ENCODE assay signal across 8 cellular contexts in genomic region chr12:10140001-10140400, GRCh38. TPM values are rescaled to one million over a fixed set of nuclear protein-coding genes. Genes with fewer than 3 reads are reported as not detected.
DNase-seq lines count a peak whose midpoint lies in the region; ATAC-seq and TF ChIP-seq lines count a peak whose summit lies in the region.

No MANE protein-coding gene starts in this region.

- no peaks in the 10 kb centered on the region for H3K9me3 ChIP-seq in RWPE2 (ENCODE audit: severe bottlenecking)
- H3K9me3 ChIP-seq in ascending aorta: no peaks in the 10 kb centered on the region

- H3K4me3 ChIP-seq in RWPE2 (ENCODE audit: severe bottlenecking): no peak overlapping the region
- no peak overlapping the region for H3K4me3 ChIP-seq in ascending aorta

- intact Hi-C loops in ascending aorta (cut with DNase I): loop anchor here (5.0 kb wide), 1 partner anchor 388 kb away; no protein-coding TSS in a partner anchor

- H3K27ac ChIP-seq in RWPE2 (ENCODE audit: poor library complexity, severe bottlenecking): no peak overlapping the region
- no peak overlapping the region for H3K27ac ChIP-seq in ascending aorta

- TF ChIP-seq CTCF in RWPE2 (IDR thresholded peaks at IDR 0.05; ENCODE audit: poor library complexity, severe bottlenecking): peak; percentile 54
- TF ChIP-seq CTCF in ascending aorta (IDR thresholded peaks at IDR 0.05): peak; percentile 13 to 40 (median 22)

- H3K4me1 ChIP-seq in RWPE2 (ENCODE audit: insufficient read depth, poor library complexity, severe bottlenecking): no peaks in the 10 kb centered on the region
- no peaks in the 10 kb centered on the region for H3K4me1 ChIP-seq in ascending aorta

- H3K36me3 ChIP-seq in RWPE2 (ENCODE audit: low read depth): no peaks in the 10 kb centered on the region
- H3K36me3 ChIP-seq in ascending aorta: no peaks in the 10 kb centered on the region

- ATAC-seq in RWPE2 (ENCODE audit: low read depth) (no peak), GM21423 (IDR thresholded peaks at IDR 0.05; ENCODE audit: unreplicated experiment) (no peak), HG03139 (IDR thresholded peaks at IDR 0.05; ENCODE audit: unreplicated experiment) (no peak)

- DNase-seq in COLO829 (ENCODE audit: low spot score) (peak; percentile 54), HK-2 (ENCODE audit: unreplicated experiment) (peak; percentile 12), RWPE2 (ENCODE audit: low spot score) (no peak), ascending aorta (ENCODE audit: low spot score in 2 of 2) (no peak), iPS-NIHi11 (ENCODE audit: low spot score) (peak; percentile 43)
- DNase-seq in stimulated activated CD4-positive, alpha-beta T cell treated with anti-CD3 and anti-CD28 coated beads, Interleukin-15, amount 100 ng/mL, for 24 hours: peak; percentile 54

- no peaks in the 10 kb centered on the region for H3K27me3 ChIP-seq in RWPE2 (ENCODE audit: insufficient read depth, poor library complexity, severe bottlenecking)
- H3K27me3 ChIP-seq in ascending aorta: no peaks in the 10 kb centered on the region

RNA-seq across cellular contexts. Expression of gene CLEC7A, which starts 10.0 kb away (rescaled TPM):
- 6.0 TPM for total RNA-seq in ascending aorta

RNA-seq across cellular contexts. Expression of gene OLR1, which starts 31.9 kb away (rescaled TPM):
- total RNA-seq in ascending aorta: 2.1 TPM

RNA-seq across cellular contexts. Expression of gene TMEM52B, which starts 38.8 kb away (rescaled TPM):
- not detected for total RNA-seq in ascending aorta

RNA-seq across cellular contexts. Expression of gene CLEC1A, which starts 41.2 kb away (rescaled TPM):
- total RNA-seq in ascending aorta: 13.2 TPM

Comparison
In these comparisons a context has a peak if more than half of its experiments do, and no peak if none do; other contexts are left out.
1. DNase-seq: peak in COLO829 (single experiment), HK-2 (single experiment), iPS-NIHi11 (single experiment) and stimulated activated CD4-positive, alpha-beta T cell treated with anti-CD3 and anti-CD28 coated beads, Interleukin-15, amount 100 ng/mL, for 24 hours (single experiment); none in RWPE2 (single experiment) and ascending aorta (0 of 2).